Comparison of ENCODE assay signal across 9 cellular contexts in the genomic region with DNA sequence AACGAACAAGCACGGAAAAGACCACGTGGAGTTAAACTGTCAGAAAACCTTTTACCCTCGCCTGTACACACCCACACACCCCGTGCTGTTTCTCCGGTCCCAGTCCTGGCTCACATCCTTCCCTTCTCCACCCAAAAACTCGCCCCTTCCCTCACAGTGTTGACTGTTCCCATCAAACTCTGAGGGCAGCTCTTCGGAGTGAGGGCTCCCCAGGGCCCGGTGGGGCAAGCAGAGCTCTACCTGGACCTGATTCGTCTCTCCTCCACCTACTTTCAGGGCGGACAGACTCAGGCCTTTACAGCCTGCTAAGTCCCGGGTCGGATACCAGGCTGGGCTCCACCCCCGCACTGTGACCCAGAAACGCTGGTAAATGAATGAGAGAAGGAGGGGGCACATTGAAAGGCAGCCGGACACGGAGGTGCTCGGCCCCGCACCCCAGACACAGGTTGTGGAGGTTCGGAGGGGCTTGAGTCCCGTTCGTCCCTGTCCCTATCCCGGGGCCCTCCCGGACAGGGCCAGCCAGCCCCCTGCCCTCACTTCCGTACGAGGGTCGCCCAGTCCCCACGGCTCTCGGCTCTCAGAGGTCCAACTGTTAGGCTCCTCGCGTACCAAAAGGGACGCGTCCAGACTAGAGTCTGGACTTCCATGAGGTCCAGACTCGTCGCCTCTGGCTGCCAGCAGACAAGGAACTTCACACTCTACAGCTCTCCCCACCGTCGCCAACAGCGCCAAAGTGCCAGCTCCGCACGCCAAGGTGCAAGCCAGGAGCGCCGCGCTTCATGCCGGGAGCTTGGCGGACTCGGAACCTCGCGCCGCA. TPM values are rescaled to one million over a fixed set of nuclear protein-coding genes. Genes with fewer than 3 reads are reported as not detected.
DNase-seq lines count a peak whose midpoint lies in the region; ATAC-seq and TF ChIP-seq lines count a peak whose summit lies in the region.
"Had no signal": no experiment of that assay in that cellular context is flagged by ENCODE, and none has a peak within 500 bp of the region (broad histone marks: within the 10 kb centered on the region; RNA-seq: fewer than 3 reads in every experiment).

No MANE protein-coding gene starts in this region.

- CTCF ChIA-PET in RWPE1 (lab: Yijun Ruan, JAX), result no interaction called here

- TF ChIP-seq CTCF in RWPE1 (conservative IDR thresholded peaks at IDR 0.05; ENCODE audit: low read depth), result no peak

- peak overlapping the region; percentile 12; the same call in 1 of the 2 replicates for H3K27ac ChIP-seq in RWPE1
- H3K27ac ChIP-seq: SK-N-MC had no signal

- ATAC-seq in GM18909 (IDR thresholded peaks at IDR 0.05; ENCODE audit: poor library complexity, unreplicated experiment) (peak; percentile 63), HG03095 (IDR thresholded peaks at IDR 0.05; ENCODE audit: unreplicated experiment) (no peak), HG02623 (IDR thresholded peaks at IDR 0.05; ENCODE audit: unreplicated experiment) (no peak), GM19351 (IDR thresholded peaks at IDR 0.05; ENCODE audit: unreplicated experiment) (no peak)

- POLR2A ChIA-PET in RWPE1 (lab: Yijun Ruan, JAX; ENCODE audit: low non-redundant PET), result no interaction called here

- DNase-seq in RWPE1 (ENCODE audit: low spot score) (no peak), cerebellum (ENCODE audit: low spot score) (peak; percentile 75), left kidney (ENCODE audit: low read depth, low spot score) (peak; percentile 81)
- peak; percentile 6 to 17 for DNase-seq in stimulated activated CD4-positive, alpha-beta T cell treated with anti-CD3 and anti-CD28 coated beads, Interleukin-1b, Interleukin-23, amount 100 ng/mL, for 4 hours (ENCODE audit: low read depth in 2 of 2)

RNA-seq across cellular contexts. Expression of gene ASL, which starts 31.7 kb away (rescaled TPM):
- total RNA-seq in cerebellum, result 10.3 TPM
